Comparison of ENCODE assay signal across 25 cellular contexts in the genomic region with DNA sequence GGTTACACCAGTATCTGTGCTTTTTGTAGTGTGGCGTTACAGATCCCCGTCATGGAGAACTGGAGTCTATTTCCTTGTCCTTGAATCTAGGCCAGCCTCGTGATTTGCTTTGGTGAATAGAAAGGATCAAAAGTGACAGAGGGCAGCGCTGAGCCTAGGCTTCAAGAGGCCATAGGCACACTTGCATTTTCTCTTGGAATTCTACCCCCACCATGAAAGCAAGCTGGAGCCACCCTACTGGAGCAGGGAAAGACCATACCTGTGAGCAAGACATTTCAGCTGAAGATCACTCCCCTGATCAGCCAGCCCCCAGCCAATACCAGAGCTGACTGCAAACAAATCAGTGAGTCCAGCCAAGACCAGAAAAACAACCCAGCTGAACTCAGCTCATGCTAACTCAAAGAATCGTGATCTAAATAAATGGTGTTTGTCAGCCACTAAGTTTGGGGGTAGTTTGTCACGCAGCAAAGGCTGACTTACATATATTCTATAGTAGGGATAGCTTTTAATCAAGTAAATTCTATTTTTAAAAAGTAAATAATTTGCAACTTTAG.
DNase-seq lines count a peak whose midpoint lies in the region; ATAC-seq, FAIRE-seq and TF ChIP-seq lines count a peak whose summit lies in the region.
"Had no signal": no experiment of that assay in that cellular context is flagged by ENCODE, and none has a peak within 500 bp of the region (broad histone marks: within the 10 kb centered on the region; RNA-seq: fewer than 3 reads in every experiment).

No MANE protein-coding gene starts in this region.

- no TSS peak for BruUV-seq in HepG2 (replicated peaks; lab: Mats Ljungman, UMichigan)

- 33% methylated on average over 6 of the region's 6 CpGs for WGBS in HepG2 (ENCODE audit: low lambda C conversion rate)
- 56% methylated on average over 5 of the region's 6 CpGs for WGBS in right lobe of liver (ENCODE audit: insufficient coverage, low coverage, low lambda C conversion rate, missing lambda C conversion rate)
- WGBS in adrenal gland, 4 donors: 36 to 51% (median 48%) methylated on average over 6 of the region's 6 CpGs
- 49% methylated on average over 6 of the region's 6 CpGs for WGBS in smooth muscle cell (ENCODE audit: low lambda C conversion rate)

- POLR2A ChIA-PET in HepG2 (lab: Yijun Ruan, JAX): no interaction called here

- TF ChIP-seq EP300 in HepG2 (IDR thresholded peaks at IDR 0.05; ENCODE audit: low read depth in 2 of 2, low read length in 2 of 2) (no peak), HepG2 (CRISPR knock-in tag; IDR thresholded peaks at IDR 0.05; ENCODE audit: borderline replicate concordance) (no peak)

- H3K4me1 ChIP-seq in HepG2 (ENCODE audit: insufficient read depth, low read length): no peaks in the 10 kb centered on the region
- no peaks in the 10 kb centered on the region for H3K4me1 ChIP-seq in right lobe of liver
- peaks cover 0 to 9% of the 10 kb centered on the region in 2 donors for H3K4me1 ChIP-seq in adrenal gland (replicated peaks in 1 of 2)
- peaks cover 7% of the 10 kb centered on the region for H3K4me1 ChIP-seq in smooth muscle cell (ENCODE audit: low read depth)
- H3K4me1 ChIP-seq: Caco-2 had no signal

- H3K27me3 Mint-ChIP-seq in mesothelial cell of epicardium (ENCODE audit: low read depth): no peaks in the 10 kb centered on the region
- H3K27me3 Mint-ChIP-seq: T-cell had no signal

- H3K36me3 ChIP-seq in HepG2 (replicated peaks in 1 of 2; ENCODE audit: control insufficient read depth in 1 of 2, insufficient read depth in 2 of 2, low read length in 2 of 2) (no peaks in the 10 kb centered on the region), right lobe of liver (no peaks in the 10 kb centered on the region), adrenal gland (replicated peaks in 1 of 2) (no peaks in the 10 kb centered on the region), smooth muscle cell (ENCODE audit: low read depth) (no peaks in the 10 kb centered on the region)
- H3K36me3 ChIP-seq: SJCRH30 had no signal

- H3K4me1 Mint-ChIP-seq in mesothelial cell of epicardium: peaks cover 62% of the 10 kb centered on the region
- H3K4me1 Mint-ChIP-seq: T-cell had no signal

- H3K4me2 ChIP-seq in HepG2 (ENCODE audit: low read depth, low read length) (no peak overlapping the region), smooth muscle cell (peak overlapping the region; percentile 77)
- H3K4me2 ChIP-seq: PC-9 had no signal

- ATAC-seq in HepG2: no peak
- ATAC-seq in right lobe of liver: no peak
- ATAC-seq: CD8-positive, alpha-beta T cell; GM12878; Right ventricle myocardium inferior; SK-N-SH treated with all-trans-retinoic acid at 6 μM for 48 hours; T-cell had no signal

- H4K20me1 ChIP-seq in HepG2 (ENCODE audit: insufficient read depth, low read length) (no peaks in the 10 kb centered on the region), smooth muscle cell (ENCODE audit: low read depth) (no peaks in the 10 kb centered on the region)

- TF ChIP-seq CTCF in HepG2 (CRISPR knock-in tag; IDR thresholded peaks at IDR 0.05): no peak
- no peak for TF ChIP-seq CTCF in right lobe of liver (IDR thresholded peaks at IDR 0.05)
- no peak for TF ChIP-seq CTCF in adrenal gland (IDR thresholded peaks at IDR 0.05)
- no peak for TF ChIP-seq CTCF in mesothelial cell of epicardium (IDR thresholded peaks at IDR 0.05; ENCODE audit: unreplicated experiment)
- TF ChIP-seq CTCF in smooth muscle cell (IDR thresholded peaks at IDR 0.05; ENCODE audit: borderline replicate concordance, insufficient read depth, poor library complexity, severe bottlenecking): no peak

- no peak overlapping the region for H3K4me3 Mint-ChIP-seq in mesothelial cell of epicardium
- H3K4me3 Mint-ChIP-seq: CD8-positive, alpha-beta T cell; T-cell had no signal

- H3K27ac ChIP-seq in HepG2 (ENCODE audit: extremely low read length, insufficient read depth, low read length) (no peak overlapping the region), right lobe of liver (no peak overlapping the region), adrenal gland (peak overlapping the region in 2 of 5 donors; percentile 25 to 40), smooth muscle cell (ENCODE audit: low read depth) (peak overlapping the region; percentile 54)
- H3K27ac ChIP-seq: PC-9, SJCRH30 had no signal

- peaks cover 63% of the 10 kb centered on the region for H3F3A ChIP-seq in smooth muscle cell (ENCODE audit: low read depth)

- no peaks in the 10 kb centered on the region for H3K79me2 ChIP-seq in HepG2 (ENCODE audit: insufficient read depth, low read length)
- H3K79me2 ChIP-seq in smooth muscle cell (ENCODE audit: low read depth): no peaks in the 10 kb centered on the region

- H3K9ac ChIP-seq in HepG2 (ENCODE audit: insufficient read depth, low read depth, low read length) (no peak overlapping the region), smooth muscle cell (ENCODE audit: low read depth) (no peak overlapping the region)

- H3K27ac Mint-ChIP-seq in mesothelial cell of epicardium: peak overlapping the region; percentile 72
- H3K27ac Mint-ChIP-seq: CD8-positive, alpha-beta T cell; T-cell had no signal

- H3K36me3 Mint-ChIP-seq in mesothelial cell of epicardium: no peaks in the 10 kb centered on the region
- H3K36me3 Mint-ChIP-seq: CD8-positive, alpha-beta T cell; T-cell had no signal

- no peaks in the 10 kb centered on the region for H3K9me3 Mint-ChIP-seq in mesothelial cell of epicardium

- CTCF ChIA-PET in HepG2 (lab: Yijun Ruan, JAX; ENCODE audit: low intra/inter-chr PET ratio, low total read pairs): no interaction called here

- intact Hi-C loops in HepG2 (cut with micrococcal nuclease; ENCODE audit: unreplicated experiment): no loop called here
- intact Hi-C loops in right lobe of liver (cut with DNase I): no loop called here
- intact Hi-C loops in adrenal gland (cut with DNase I): no loop called here
- intact Hi-C loops in head of caudate nucleus (cut with DNase I): no loop called here

- in situ Hi-C loops in HepG2 (cut with HindIII; ENCODE audit: extremely low pct_ligation_motif_present, low pct_unique_long_range_greater_than_20kb) (no loop called here), ACHN (cut with HindIII; ENCODE audit: low pct_ligation_motif_present, low pct_unique_long_range_greater_than_20kb, low sequenced_read_pairs) (no loop called here)

- H3K27me3 ChIP-seq in HepG2 (ENCODE audit: control insufficient read depth in 1 of 2, insufficient read depth in 2 of 2, low read length in 2 of 2) (peaks cover 0 to 18% of the 10 kb centered on the region in 2 experiments; a peak in 2 of 5 replicates), right lobe of liver (no peaks in the 10 kb centered on the region), adrenal gland (no peaks in the 10 kb centered on the region), smooth muscle cell (ENCODE audit: low read depth) (no peaks in the 10 kb centered on the region)
- H3K27me3 ChIP-seq: SJCRH30 had no signal

- DNase-seq in HepG2 (ENCODE audit: low spot score) (no peak), right lobe of liver (no peak), adrenal gland (peak in 5 of 7 donors; percentile 16 to 81 (median 59)), mesothelial cell of epicardium (ENCODE audit: low spot score in 2 of 2, unreplicated experiment in 2 of 2) (no peak), smooth muscle cell (lab: John Stamatoyannopoulos, UW; ENCODE audit: unreplicated experiment) (no peak), head of caudate nucleus (no peak), T-helper 1 cell (no peak), ACHN (no peak)
- DNase-seq: AML-193; C1 segment of cervical spinal cord; Caco-2; CD8-positive, alpha-beta T cell; DMS 273 treated with DMSO at 0.1 percent for 48 hours; DMS79; GDM1; KBM-7; NCI-H1105 treated with DMSO at 0.1 percent for 48 hours; NCI-H2029; PC-9; T-cell had no signal

- TF ChIP-seq POLR2A in HepG2 (IDR thresholded peaks at IDR 0.05; ENCODE audit: insufficient read depth in 1 of 2, low read depth in 2 of 2, low read length in 2 of 2): no peak
- TF ChIP-seq POLR2A in right lobe of liver (IDR thresholded peaks at IDR 0.05): no peak
- TF ChIP-seq POLR2A in adrenal gland (IDR thresholded peaks at IDR 0.05): no peak

- H3K9me3 ChIP-seq in HepG2 (ENCODE audit: low read length): no peaks in the 10 kb centered on the region
- no peaks in the 10 kb centered on the region for H3K9me3 ChIP-seq in right lobe of liver
- H3K9me3 ChIP-seq in adrenal gland (replicated peaks in 1 of 3): no peaks in the 10 kb centered on the region
- H3K9me3 ChIP-seq in smooth muscle cell (replicated peaks; ENCODE audit: low read depth): no peaks in the 10 kb centered on the region
- H3K9me3 ChIP-seq: Caco-2, SJCRH30 had no signal

- no peak for TF ChIP-seq RAD21 in HepG2 (CRISPR knock-in tag; IDR thresholded peaks at IDR 0.05)

- H3K4me3 ChIP-seq in HepG2 (replicated peaks in 1 of 3; ENCODE audit: insufficient read depth in 1 of 3, low read depth in 2 of 3, low read length in 3 of 3) (no peak overlapping the region), right lobe of liver (no peak overlapping the region), adrenal gland (no peak overlapping the region), smooth muscle cell (no peak overlapping the region)
- H3K4me3 ChIP-seq: GM12878, PC-9, SJCRH30 had no signal

- H2AFZ ChIP-seq in HepG2 (ENCODE audit: low read length) (no peak overlapping the region), smooth muscle cell (ENCODE audit: low read depth) (no peak overlapping the region)
- H2AFZ ChIP-seq: PC-9 had no signal

- FAIRE-seq in HepG2 (lab: Jason Lieb, UNC): no peak
- FAIRE-seq: A204.1, GM12878 had no signal

TF ChIP-seq in HepG2, 621 proteins besides CTCF, POLR2A, EP300 and RAD21:
- no peak for TF ChIP-seq BRCA1 (CRISPR knock-in tag; IDR thresholded peaks at IDR 0.05)
- TF ChIP-seq ZNF331 (CRISPR knock-in tag; IDR thresholded peaks at IDR 0.05): peak; percentile 58; the same call in 1 of the 2 replicates

Comparison
In these comparisons a context has a peak if more than half of its experiments do, and no peak if none do; other contexts are left out.
1. DNase-seq: peak in adrenal gland (5 of 7); none in HepG2 (single experiment), right lobe of liver (0 of 3), mesothelial cell of epicardium (0 of 2), smooth muscle cell (single experiment), head of caudate nucleus (0 of 42), T-helper 1 cell (0 of 5) and ACHN (single experiment).